Comparison of ENCODE assay signal across 12 cellular contexts in genomic region chr3:15081960-15082664, GRCh38. TPM values are rescaled to one million over a fixed set of nuclear protein-coding genes. Genes with fewer than 3 reads are reported as not detected.
DNase-seq lines count a peak whose midpoint lies in the region; ATAC-seq and TF ChIP-seq lines count a peak whose summit lies in the region.
"Had no signal": no experiment of that assay in that cellular context is flagged by ENCODE, and none has a peak within 500 bp of the region (broad histone marks: within the 10 kb centered on the region; RNA-seq: fewer than 3 reads in every experiment).

No MANE protein-coding gene starts in this region.

- DNase-seq in EH (ENCODE audit: low read depth) (peak; percentile 14), HL-60 (ENCODE audit: low read depth in 1 of 2, low spot score in 1 of 2) (peak; percentile 61 to 62), amniotic epithelial cell (ENCODE audit: low read depth) (peak; percentile 27), lung (ENCODE audit: low spot score) (peak; percentile 78), right atrium auricular region (ENCODE audit: low spot score) (no peak), NCI-H226 (no peak), NCI-H345 treated with DMSO at 0.1 percent for 48 hours (lab: John Stamatoyannopoulos, UW; ENCODE audit: unreplicated experiment) (no peak)
- DNase-seq: CD4-positive, alpha-beta T cell; NCI-H774; SHP77 treated with DMSO at 0.1 percent for 48 hours had no signal

- H3K4me1 ChIP-seq in lung (ENCODE audit: control insufficient read depth in 2 of 2, insufficient read depth in 2 of 2, low read length in 2 of 2) = peaks cover 0 to 5% of the 10 kb centered on the region in 2 donors
- no peaks in the 10 kb centered on the region for H3K4me1 ChIP-seq in right atrium auricular region

- H3K4me3 ChIP-seq in HL-60 (replicated peaks; ENCODE audit: insufficient read depth, low read length) (no peak overlapping the region), lung (no peak overlapping the region), right atrium auricular region (no peak overlapping the region)
- H3K4me3 ChIP-seq: skin epidermis had no signal

- no peak for TF ChIP-seq CTCF in HL-60 (IDR thresholded peaks at IDR 0.05; ENCODE audit: insufficient read depth, low read length)
- no peak for TF ChIP-seq CTCF in lung (IDR thresholded peaks at IDR 0.05; ENCODE audit: control extremely low read depth, extremely low read depth)
- no peak for TF ChIP-seq CTCF in right atrium auricular region (IDR thresholded peaks at IDR 0.05)

- ATAC-seq in lung (ENCODE audit: insufficient read depth, low FRiP score) (peak; percentile 87), GM19397 (IDR thresholded peaks at IDR 0.05; ENCODE audit: unreplicated experiment) (no peak)

- H3K9me3 ChIP-seq in lung (ENCODE audit: control insufficient read depth in 2 of 2, insufficient read depth in 1 of 2, low read length in 1 of 2) (no peaks in the 10 kb centered on the region), right atrium auricular region (no peaks in the 10 kb centered on the region)

- H3K27ac ChIP-seq in HL-60 (replicated peaks) = 0 out of 2 replicates have a peak overlapping the region, but pooled peaks have one; percentile 14
- peak overlapping the region in 1 of 2 donors; percentile 85 for H3K27ac ChIP-seq in lung (ENCODE audit: low read depth in 1 of 2, low read length in 1 of 2)
- no peak overlapping the region for H3K27ac ChIP-seq in right atrium auricular region

- H3K36me3 ChIP-seq in lung (ENCODE audit: control insufficient read depth in 2 of 2, insufficient read depth in 2 of 2, low read length in 2 of 2) (peaks cover 40 to 44% of the 10 kb centered on the region in 2 donors), right atrium auricular region (peaks cover 84% of the 10 kb centered on the region)

- WGBS in lung, 2 donors = 79 to 85% methylated on average over 13 of the region's 13 CpGs

- H3K27me3 ChIP-seq in HL-60 (ENCODE audit: insufficient read depth, poor library complexity, severe bottlenecking) (no peaks in the 10 kb centered on the region), lung (ENCODE audit: control insufficient read depth, insufficient read depth) (no peaks in the 10 kb centered on the region), right atrium auricular region (no peaks in the 10 kb centered on the region)

RNA-seq across cellular contexts. Expression of gene RBSN, which starts 16.8 kb away (rescaled TPM):
- total RNA-seq in lung (10 to 100 TPM; 26.5 to 33.8 TPM), right atrium auricular region (10 to 100 TPM; 18.5 to 22.2 TPM)
- polyA plus RNA-seq in lung = 1 to 10 TPM; 7.9 to 8.3 TPM

RNA-seq across cellular contexts. Expression of gene MRPS25, which starts 17.0 kb away (rescaled TPM):
- total RNA-seq in lung (10 to 100 TPM; 19.9 to 66.1 TPM), right atrium auricular region (100 to 1,000 TPM in 1 of 2 donors, 10 to 100 TPM in 1; 29.2 to 121 TPM)
- polyA plus RNA-seq in lung = 10 to 100 TPM; 48.8 to 71.5 TPM

Comparison
In these comparisons a context has a peak if more than half of its experiments do, and no peak if none do; other contexts are left out.
1. DNase-seq: peak in EH (single experiment), HL-60 (2 of 2), amniotic epithelial cell (single experiment) and lung (single experiment); none in right atrium auricular region (single experiment), NCI-H226 (single experiment) and NCI-H345 treated with DMSO at 0.1 percent for 48 hours (single experiment).